ENCODE assay signal across 8 cellular contexts in genomic region chr12:103884316-103884715, GRCh38. TPM values are rescaled to one million over a fixed set of nuclear protein-coding genes. Genes with fewer than 3 reads are reported as not detected.
A peak's percentile ranks its signal among the peaks of the same experiment; 100 is the strongest.
DNase-seq lines count a peak whose midpoint lies in the region; ATAC-seq and TF ChIP-seq lines count a peak whose summit lies in the region.

No MANE protein-coding gene starts in this region.

- H3K4me3 ChIP-seq in WI38 (ENCODE audit: low read depth, low read length) (no peak overlapping the region), foreskin fibroblast (ENCODE audit: low read depth in 1 of 2, low read length in 2 of 2) (no peak overlapping the region)

- TF ChIP-seq CTCF in WI38 (IDR thresholded peaks at IDR 0.05; ENCODE audit: low read depth, low read length) = peak; percentile 26; the same call in 1 of the 2 replicates
- TF ChIP-seq CTCF in foreskin fibroblast (IDR thresholded peaks at IDR 0.05; ENCODE audit: low read depth, low read length) = peak; percentile 61

- ATAC-seq in GM21576 (IDR thresholded peaks at IDR 0.05; ENCODE audit: unreplicated experiment) = no peak

- peak; percentile 15 for DNase-seq in NCI-H82 (lab: John Stamatoyannopoulos, UW)
- no peak for DNase-seq in NCI-H82 treated with DMSO at 0.1 percent for 48 hours (lab: John Stamatoyannopoulos, UW; ENCODE audit: unreplicated experiment)
- DNase-seq in M059J (ENCODE audit: low read depth) = peak; percentile 46
- DNase-seq in foreskin fibroblast = peak; percentile 41 to 77
- peak; percentile 13 to 18 for DNase-seq in stimulated activated CD8-positive, alpha-beta memory T cell treated with anti-CD3 and anti-CD28 coated beads, Interleukin-7, amount 100 ng/mL, for 4 hours (ENCODE audit: low read depth in 2 of 2)
- no peak for DNase-seq in NCI-H510A treated with DMSO at 0.1 percent for 48 hours (lab: John Stamatoyannopoulos, UW)

RNA-seq across cellular contexts. Expression of gene NT5DC3, which starts 43.3 kb away (rescaled TPM):
- 7.3 and 10.4 TPM in 2 replicates for total RNA-seq in M059J (2014; rRNA removed; shearing (Covaris generic))

RNA-seq across cellular contexts. Expression of gene HSP90B1, which starts 45.9 kb away (rescaled TPM):
- total RNA-seq in M059J (2014; rRNA removed; shearing (Covaris generic)) = 763 and 1,048 TPM in 2 replicates

Comparison
In these comparisons a context has a peak if more than half of its experiments do, and no peak if none do; other contexts are left out.
1. DNase-seq: peak in NCI-H82 (single experiment), M059J (single experiment), foreskin fibroblast (2 of 2) and stimulated activated CD8-positive, alpha-beta memory T cell treated with anti-CD3 and anti-CD28 coated beads, Interleukin-7, amount 100 ng/mL, for 4 hours (2 of 2); none in NCI-H82 treated with DMSO at 0.1 percent for 48 hours (single experiment) and NCI-H510A treated with DMSO at 0.1 percent for 48 hours (single experiment).